ENCODE assay signal across 8 cellular contexts in the genomic region with DNA sequence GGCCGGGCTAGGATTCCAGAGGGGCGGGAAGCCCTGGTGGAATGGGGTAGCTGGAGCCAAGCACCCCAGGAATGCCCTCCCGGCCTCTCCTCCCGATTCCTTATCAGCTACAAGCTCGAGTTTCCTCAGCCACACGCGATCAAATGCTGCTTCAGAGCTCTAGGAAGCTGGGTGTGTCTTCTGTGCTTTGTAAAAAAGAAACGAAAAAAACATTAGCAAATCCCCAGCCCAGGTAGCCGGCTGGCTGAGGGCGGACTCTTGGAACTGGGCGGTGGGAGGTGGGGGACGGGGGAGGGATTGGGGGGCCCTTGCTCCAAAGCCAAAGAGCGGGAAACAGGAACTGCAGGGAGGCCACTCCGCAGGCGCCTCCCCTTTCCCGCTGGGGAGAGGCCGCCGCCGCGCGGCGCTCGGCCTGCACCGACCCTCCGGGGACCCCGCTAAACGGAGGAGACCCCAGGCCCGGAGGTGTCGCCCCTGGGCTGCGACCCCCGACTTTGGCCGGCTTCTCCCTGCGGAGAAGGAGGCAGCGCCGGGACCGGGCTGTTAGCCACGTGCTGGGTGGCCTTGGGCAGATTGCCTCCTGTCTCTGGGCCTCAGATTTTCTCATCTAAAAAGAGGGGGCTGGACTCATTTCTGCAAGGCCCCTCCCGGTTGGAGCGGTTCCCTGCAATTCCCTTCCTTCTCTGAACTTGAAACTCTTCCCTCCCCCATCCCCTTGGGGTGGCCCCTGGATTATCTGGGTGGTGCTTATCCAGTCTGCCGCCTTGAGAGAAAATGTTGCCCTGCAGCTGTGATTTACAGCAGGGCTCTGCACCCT. TPM values are rescaled to one million over a fixed set of nuclear protein-coding genes. Genes with fewer than 3 reads are reported as not detected.
DNase-seq lines count a peak whose midpoint lies in the region; ATAC-seq and TF ChIP-seq lines count a peak whose summit lies in the region.

No MANE protein-coding gene starts in this region.

- H3K27ac ChIP-seq in SK-N-SH (ENCODE audit: low read depth in 2 of 2, low read length in 1 of 2): no peak overlapping the region
- 0 out of 2 replicates have a peak overlapping the region, but pooled peaks have one; percentile 29 for H3K27ac ChIP-seq in PC-9

- no peak overlapping the region for H3K4me2 ChIP-seq in SK-N-SH
- peak overlapping the region; percentile 87 for H3K4me2 ChIP-seq in PC-9

- WGBS in SK-N-SH (ENCODE audit: low lambda C conversion rate): 75% methylated on average over 15 of the region's 40 CpGs

- H3K27me3 ChIP-seq in SK-N-SH (ENCODE audit: insufficient read depth): no peaks in the 10 kb centered on the region
- H3K27me3 ChIP-seq in PC-9 (ENCODE audit: insufficient read depth, low read depth): no peaks in the 10 kb centered on the region

- ATAC-seq in SK-N-SH treated with all-trans-retinoic acid at 6 μM for 48 hours (no peak), esophagus mucosa (peak; percentile 56), GM21723 (IDR thresholded peaks at IDR 0.05; ENCODE audit: unreplicated experiment) (no peak)

- H3K4me3 ChIP-seq in SK-N-SH (ENCODE audit: low read depth in 2 of 2, low read length in 1 of 2) (no peak overlapping the region), PC-9 (peak overlapping the region; percentile 57; the same call in 1 of the 2 replicates)

- H3K4me1 ChIP-seq in SK-N-SH (ENCODE audit: control insufficient read depth in 1 of 2, insufficient read depth in 2 of 2, low read depth in 1 of 2, low read length in 1 of 2) (peaks cover 0 to under 1% of the 10 kb centered on the region in 2 experiments; a peak in 1 of 4 replicates), PC-9 (replicated peaks; ENCODE audit: insufficient read depth) (0 out of 2 replicates have a peak, but pooled peaks cover 12% of the 10 kb centered on the region)

- TF ChIP-seq CTCF in SK-N-SH (IDR thresholded peaks at IDR 0.05) (no peak), PC-9 (conservative IDR thresholded peaks at IDR 0.05) (no peak)

- no peak overlapping the region for H3K9ac ChIP-seq in SK-N-SH

- POLR2A ChIA-PET in SK-N-SH (lab: Yijun Ruan, JAX) (no interaction called here), PC-9 (lab: Charles Lee; ENCODE audit: unreplicated experiment) (interaction anchor here (0.6 to 1.3 kb wide), 5 partner anchors 23 to 164 kb away, joined by 4 to 14 read pairs (median 5); no protein-coding TSS in a partner anchor)

- BruUV-seq in PC-9 (replicated peaks; lab: Mats Ljungman, UMichigan): TSS peak; percentile 84

- H3K9me3 ChIP-seq in SK-N-SH (no peaks in the 10 kb centered on the region), PC-9 (ENCODE audit: insufficient read depth, low read depth) (no peaks in the 10 kb centered on the region)

- TF ChIP-seq EP300 in SK-N-SH (IDR thresholded peaks at IDR 0.05; ENCODE audit: borderline replicate concordance in 1 of 2, low read depth in 1 of 2, low read length in 1 of 2): no peak

- H3K79me2 ChIP-seq in SK-N-SH (ENCODE audit: insufficient read depth): no peaks in the 10 kb centered on the region
- H3K79me2 ChIP-seq in PC-9 (ENCODE audit: low read depth): no peaks in the 10 kb centered on the region

- H3K9me2 ChIP-seq in SK-N-SH: no peaks in the 10 kb centered on the region
- no peaks in the 10 kb centered on the region for H3K9me2 ChIP-seq in PC-9 (ENCODE audit: insufficient read depth)

- H4K20me1 ChIP-seq in SK-N-SH (ENCODE audit: insufficient read depth) (no peaks in the 10 kb centered on the region), PC-9 (ENCODE audit: insufficient read depth) (no peaks in the 10 kb centered on the region)

- TF ChIP-seq RAD21 in SK-N-SH (IDR thresholded peaks at IDR 0.05; ENCODE audit: low read length): no peak

- H3F3A ChIP-seq in SK-N-SH (replicated peaks; ENCODE audit: insufficient read depth): no peaks in the 10 kb centered on the region
- peaks cover 13% of the 10 kb centered on the region for H3F3A ChIP-seq in PC-9 (ENCODE audit: insufficient read depth, low read depth)

- DNase-seq in SK-N-SH (no peak), PC-9 (peak; percentile 78 to 92), myocyte (ENCODE audit: low read depth) (peak; percentile 52), kidney tubule cell (ENCODE audit: low spot score) (no peak), NCI-H510A treated with DMSO at 0.1 percent for 48 hours (lab: John Stamatoyannopoulos, UW) (no peak)

- H3K36me3 ChIP-seq in SK-N-SH (replicated peaks in 1 of 2; ENCODE audit: control insufficient read depth in 1 of 2, insufficient read depth in 2 of 2, low read length in 1 of 2) (no peaks in the 10 kb centered on the region), PC-9 (ENCODE audit: low read depth) (no peaks in the 10 kb centered on the region)

- intact Hi-C loops in PC-9 (cut with micrococcal nuclease; ENCODE audit: unreplicated experiment): loop anchor here (1.0 to 2.0 kb wide), 3 partner anchors 23 to 69 kb away; a partner anchor contains a TSS

- 0 out of 2 replicates have a peak overlapping the region, but pooled peaks have one; percentile 16 for H2AFZ ChIP-seq in SK-N-SH (ENCODE audit: low read depth)
- H2AFZ ChIP-seq in PC-9: peak overlapping the region; percentile 82

- CTCF ChIA-PET in SK-N-SH (lab: Yijun Ruan, JAX) (interaction anchor here (1.0 to 1.4 kb wide), 3 partner anchors 8 to 166 kb away, joined by 3 read pairs; no protein-coding TSS in a partner anchor), PC-9 (lab: Charles Lee) (interaction anchor here (0.5 to 0.7 kb wide), 6 partner anchors 29 to 1598 kb away, joined by 3 to 11 read pairs (median 4); a partner anchor contains a TSS)

TF ChIP-seq in SK-N-SH, 30 proteins besides CTCF, POLR2A, EP300 and RAD21:
- TF ChIP-seq NRF1 (IDR thresholded peaks at IDR 0.05; ENCODE audit: low read depth, low read length): no peak

TF ChIP-seq in SK-N-SH treated with all-trans-retinoic acid at 6 μM for 48 hours, 23 proteins besides CTCF, POLR2A, EP300 and RAD21 (continues in another document):
- TF ChIP-seq ZNF565 (CRISPR knock-in tag; conservative IDR thresholded peaks at IDR 0.05; ENCODE audit: low read depth): no peak
- no peak for TF ChIP-seq BACH2 (CRISPR knock-in tag; IDR thresholded peaks at IDR 0.05; ENCODE audit: borderline replicate concordance)
- TF ChIP-seq, protein P1, sequence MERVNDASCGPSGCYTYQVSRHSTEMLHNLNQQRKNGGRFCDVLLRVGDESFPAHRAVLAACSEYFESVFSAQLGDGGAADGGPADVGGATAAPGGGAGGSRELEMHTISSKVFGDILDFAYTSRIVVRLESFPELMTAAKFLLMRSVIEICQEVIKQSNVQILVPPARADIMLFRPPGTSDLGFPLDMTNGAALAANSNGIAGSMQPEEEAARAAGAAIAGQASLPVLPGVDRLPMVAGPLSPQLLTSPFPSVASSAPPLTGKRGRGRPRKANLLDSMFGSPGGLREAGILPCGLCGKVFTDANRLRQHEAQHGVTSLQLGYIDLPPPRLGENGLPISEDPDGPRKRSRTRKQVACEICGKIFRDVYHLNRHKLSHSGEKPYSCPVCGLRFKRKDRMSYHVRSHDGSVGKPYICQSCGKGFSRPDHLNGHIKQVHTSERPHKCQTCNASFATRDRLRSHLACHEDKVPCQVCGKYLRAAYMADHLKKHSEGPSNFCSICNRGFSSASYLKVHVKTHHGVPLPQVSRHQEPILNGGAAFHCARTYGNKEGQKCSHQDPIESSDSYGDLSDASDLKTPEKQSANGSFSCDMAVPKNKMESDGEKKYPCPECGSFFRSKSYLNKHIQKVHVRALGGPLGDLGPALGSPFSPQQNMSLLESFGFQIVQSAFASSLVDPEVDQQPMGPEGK (CRISPR knock-in tag; IDR thresholded peaks at IDR 0.05; ENCODE audit: borderline replicate concordance): no peak
- TF ChIP-seq, protein P2, sequence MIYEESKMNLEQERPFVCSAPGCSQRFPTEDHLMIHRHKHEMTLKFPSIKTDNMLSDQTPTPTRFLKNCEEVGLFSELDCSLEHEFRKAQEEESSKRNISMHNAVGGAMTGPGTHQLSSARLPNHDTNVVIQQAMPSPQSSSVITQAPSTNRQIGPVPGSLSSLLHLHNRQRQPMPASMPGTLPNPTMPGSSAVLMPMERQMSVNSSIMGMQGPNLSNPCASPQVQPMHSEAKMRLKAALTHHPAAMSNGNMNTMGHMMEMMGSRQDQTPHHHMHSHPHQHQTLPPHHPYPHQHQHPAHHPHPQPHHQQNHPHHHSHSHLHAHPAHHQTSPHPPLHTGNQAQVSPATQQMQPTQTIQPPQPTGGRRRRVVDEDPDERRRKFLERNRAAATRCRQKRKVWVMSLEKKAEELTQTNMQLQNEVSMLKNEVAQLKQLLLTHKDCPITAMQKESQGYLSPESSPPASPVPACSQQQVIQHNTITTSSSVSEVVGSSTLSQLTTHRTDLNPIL (CRISPR knock-in tag; IDR thresholded peaks at IDR 0.05; ENCODE audit: low read depth): no peak
- TF ChIP-seq, protein P3, sequence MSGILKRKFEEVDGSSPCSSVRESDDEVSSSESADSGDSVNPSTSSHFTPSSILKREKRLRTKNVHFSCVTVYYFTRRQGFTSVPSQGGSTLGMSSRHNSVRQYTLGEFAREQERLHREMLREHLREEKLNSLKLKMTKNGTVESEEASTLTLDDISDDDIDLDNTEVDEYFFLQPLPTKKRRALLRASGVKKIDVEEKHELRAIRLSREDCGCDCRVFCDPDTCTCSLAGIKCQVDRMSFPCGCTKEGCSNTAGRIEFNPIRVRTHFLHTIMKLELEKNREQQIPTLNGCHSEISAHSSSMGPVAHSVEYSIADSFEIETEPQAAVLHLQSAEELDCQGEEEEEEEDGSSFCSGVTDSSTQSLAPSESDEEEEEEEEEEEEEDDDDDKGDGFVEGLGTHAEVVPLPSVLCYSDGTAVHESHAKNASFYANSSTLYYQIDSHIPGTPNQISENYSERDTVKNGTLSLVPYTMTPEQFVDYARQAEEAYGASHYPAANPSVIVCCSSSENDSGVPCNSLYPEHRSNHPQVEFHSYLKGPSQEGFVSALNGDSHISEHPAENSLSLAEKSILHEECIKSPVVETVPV (CRISPR knock-in tag; IDR thresholded peaks at IDR 0.05): no peak
- TF ChIP-seq ZFP3 (CRISPR knock-in tag; IDR thresholded peaks at IDR 0.05): no peak
- no peak for TF ChIP-seq SNAI2 (CRISPR knock-in tag; IDR thresholded peaks at IDR 0.05)
- no peak for TF ChIP-seq PPARA (CRISPR knock-in tag; IDR thresholded peaks at IDR 0.05; ENCODE audit: borderline replicate concordance)

RNA-seq across cellular contexts. Expression of a gene that starts 40.9 kb away (rescaled TPM):
- 1.1 and 1.3 TPM in 2 replicates for polyA plus RNA-seq in SK-N-SH (2012; rRNA removed)
- polyA plus RNA-seq in SK-N-SH (2012; cell fraction: cytosol; rRNA removed): 1.2 and 1.6 TPM in 2 replicates
- 0.18 and 0.26 TPM in 2 replicates for polyA plus RNA-seq in SK-N-SH (2012; cell fraction: nucleus; rRNA removed)
- 1.7 and 5.7 TPM in 2 replicates for total RNA-seq in PC-9 (2021)
- total RNA-seq in esophagus mucosa: 3.1 TPM
- total RNA-seq in myocyte: not detected in 2 replicates
- not detected for polyA plus RNA-seq in myocyte (2012)

Comparison
In these comparisons a context has a peak if more than half of its experiments do, and no peak if none do; other contexts are left out.
1. DNase-seq: peak in PC-9 (2 of 2) and myocyte (single experiment); none in SK-N-SH (single experiment), kidney tubule cell (single experiment) and NCI-H510A treated with DMSO at 0.1 percent for 48 hours (single experiment).